Comparison of ENCODE assay signal across 2 cellular contexts in genomic region chr5:36041537-36041845, GRCh38.
TF ChIP-seq lines count a peak whose summit lies in the region.

No MANE protein-coding gene starts in this region.

TF ChIP-seq in SK-N-SH, 30 proteins besides CTCF, POLR2A, EP300 and RAD21 (continued from another document):
- TF ChIP-seq IRF3 (IDR thresholded peaks at IDR 0.05; ENCODE audit: low read depth, low read length): no peak
- TF ChIP-seq TEAD4 (IDR thresholded peaks at IDR 0.05; ENCODE audit: borderline replicate concordance, insufficient read depth): no peak
- no peak for TF ChIP-seq POLR2AphosphoS5 (IDR thresholded peaks at IDR 0.05; ENCODE audit: low read depth, low read length)
- TF ChIP-seq NRF1 (IDR thresholded peaks at IDR 0.05; ENCODE audit: low read depth, low read length): no peak
- TF ChIP-seq USF1 (IDR thresholded peaks at IDR 0.05; ENCODE audit: borderline replicate concordance, low read depth): no peak
- TF ChIP-seq FOSL2 (IDR thresholded peaks at IDR 0.05; ENCODE audit: borderline replicate concordance, low read depth): no peak
- no peak for TF ChIP-seq TAF1 (IDR thresholded peaks at IDR 0.05; ENCODE audit: borderline replicate concordance, low read depth, low read length)
- TF ChIP-seq, protein P1, sequence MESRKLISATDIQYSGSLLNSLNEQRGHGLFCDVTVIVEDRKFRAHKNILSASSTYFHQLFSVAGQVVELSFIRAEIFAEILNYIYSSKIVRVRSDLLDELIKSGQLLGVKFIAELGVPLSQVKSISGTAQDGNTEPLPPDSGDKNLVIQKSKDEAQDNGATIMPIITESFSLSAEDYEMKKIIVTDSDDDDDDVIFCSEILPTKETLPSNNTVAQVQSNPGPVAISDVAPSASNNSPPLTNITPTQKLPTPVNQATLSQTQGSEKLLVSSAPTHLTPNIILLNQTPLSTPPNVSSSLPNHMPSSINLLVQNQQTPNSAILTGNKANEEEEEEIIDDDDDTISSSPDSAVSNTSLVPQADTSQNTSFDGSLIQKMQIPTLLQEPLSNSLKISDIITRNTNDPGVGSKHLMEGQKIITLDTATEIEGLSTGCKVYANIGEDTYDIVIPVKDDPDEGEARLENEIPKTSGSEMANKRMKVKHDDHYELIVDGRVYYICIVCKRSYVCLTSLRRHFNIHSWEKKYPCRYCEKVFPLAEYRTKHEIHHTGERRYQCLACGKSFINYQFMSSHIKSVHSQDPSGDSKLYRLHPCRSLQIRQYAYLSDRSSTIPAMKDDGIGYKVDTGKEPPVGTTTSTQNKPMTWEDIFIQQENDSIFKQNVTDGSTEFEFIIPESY (IDR thresholded peaks at IDR 0.05; ENCODE audit: borderline replicate concordance, low read depth): no peak
- no peak for TF ChIP-seq MEF2A (IDR thresholded peaks at IDR 0.05; ENCODE audit: borderline replicate concordance, low read depth)
- TF ChIP-seq GATA2 (CRISPR knock-in tag; IDR thresholded peaks at IDR 0.05): no peak
- TF ChIP-seq TCF12 (IDR thresholded peaks at IDR 0.05): no peak
- TF ChIP-seq PBX3 (IDR thresholded peaks at IDR 0.05): no peak
- no peak for TF ChIP-seq EZH2phosphoT487 (IDR thresholded peaks at IDR 0.05; ENCODE audit: borderline replicate concordance, low read depth)
- TF ChIP-seq RFX5 (IDR thresholded peaks at IDR 0.05; ENCODE audit: low read length): no peak
- TF ChIP-seq CHD2 (IDR thresholded peaks at IDR 0.05; ENCODE audit: low read length, partially characterized antibody): no peak
- TF ChIP-seq FOXM1 (IDR thresholded peaks at IDR 0.05; ENCODE audit: low read depth): no peak

TF ChIP-seq in SK-N-SH treated with all-trans-retinoic acid at 6 μM for 48 hours, 23 proteins besides CTCF, POLR2A, EP300 and RAD21 (continued from another document):
- TF ChIP-seq, protein P2, sequence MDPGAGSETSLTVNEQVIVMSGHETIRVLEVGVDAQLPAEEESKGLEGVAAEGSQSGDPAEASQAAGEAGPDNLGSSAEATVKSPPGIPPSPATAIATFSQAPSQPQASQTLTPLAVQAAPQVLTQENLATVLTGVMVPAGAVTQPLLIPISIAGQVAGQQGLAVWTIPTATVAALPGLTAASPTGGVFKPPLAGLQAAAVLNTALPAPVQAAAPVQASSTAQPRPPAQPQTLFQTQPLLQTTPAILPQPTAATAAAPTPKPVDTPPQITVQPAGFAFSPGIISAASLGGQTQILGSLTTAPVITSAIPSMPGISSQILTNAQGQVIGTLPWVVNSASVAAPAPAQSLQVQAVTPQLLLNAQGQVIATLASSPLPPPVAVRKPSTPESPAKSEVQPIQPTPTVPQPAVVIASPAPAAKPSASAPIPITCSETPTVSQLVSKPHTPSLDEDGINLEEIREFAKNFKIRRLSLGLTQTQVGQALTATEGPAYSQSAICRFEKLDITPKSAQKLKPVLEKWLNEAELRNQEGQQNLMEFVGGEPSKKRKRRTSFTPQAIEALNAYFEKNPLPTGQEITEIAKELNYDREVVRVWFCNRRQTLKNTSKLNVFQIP (CRISPR knock-in tag; IDR thresholded peaks at IDR 0.05; ENCODE audit: borderline replicate concordance, low read depth): no peak
- TF ChIP-seq PPARA (CRISPR knock-in tag; IDR thresholded peaks at IDR 0.05; ENCODE audit: borderline replicate concordance): no peak
- TF ChIP-seq TOX (CRISPR knock-in tag; IDR thresholded peaks at IDR 0.05; ENCODE audit: borderline replicate concordance): no peak
- TF ChIP-seq ISL1 (CRISPR knock-in tag; IDR thresholded peaks at IDR 0.05): no peak
- TF ChIP-seq SNAI2 (CRISPR knock-in tag; IDR thresholded peaks at IDR 0.05): no peak
- TF ChIP-seq ZFP30 (CRISPR knock-in tag; IDR thresholded peaks at IDR 0.05): no peak
- no peak for TF ChIP-seq ARNTL (CRISPR knock-in tag; IDR thresholded peaks at IDR 0.05; ENCODE audit: borderline replicate concordance, low read depth)
- TF ChIP-seq ZNF8 (CRISPR knock-in tag; IDR thresholded peaks at IDR 0.05): no peak
- no peak for TF ChIP-seq GLIS3 (CRISPR knock-in tag; IDR thresholded peaks at IDR 0.05)
- TF ChIP-seq, protein P3, sequence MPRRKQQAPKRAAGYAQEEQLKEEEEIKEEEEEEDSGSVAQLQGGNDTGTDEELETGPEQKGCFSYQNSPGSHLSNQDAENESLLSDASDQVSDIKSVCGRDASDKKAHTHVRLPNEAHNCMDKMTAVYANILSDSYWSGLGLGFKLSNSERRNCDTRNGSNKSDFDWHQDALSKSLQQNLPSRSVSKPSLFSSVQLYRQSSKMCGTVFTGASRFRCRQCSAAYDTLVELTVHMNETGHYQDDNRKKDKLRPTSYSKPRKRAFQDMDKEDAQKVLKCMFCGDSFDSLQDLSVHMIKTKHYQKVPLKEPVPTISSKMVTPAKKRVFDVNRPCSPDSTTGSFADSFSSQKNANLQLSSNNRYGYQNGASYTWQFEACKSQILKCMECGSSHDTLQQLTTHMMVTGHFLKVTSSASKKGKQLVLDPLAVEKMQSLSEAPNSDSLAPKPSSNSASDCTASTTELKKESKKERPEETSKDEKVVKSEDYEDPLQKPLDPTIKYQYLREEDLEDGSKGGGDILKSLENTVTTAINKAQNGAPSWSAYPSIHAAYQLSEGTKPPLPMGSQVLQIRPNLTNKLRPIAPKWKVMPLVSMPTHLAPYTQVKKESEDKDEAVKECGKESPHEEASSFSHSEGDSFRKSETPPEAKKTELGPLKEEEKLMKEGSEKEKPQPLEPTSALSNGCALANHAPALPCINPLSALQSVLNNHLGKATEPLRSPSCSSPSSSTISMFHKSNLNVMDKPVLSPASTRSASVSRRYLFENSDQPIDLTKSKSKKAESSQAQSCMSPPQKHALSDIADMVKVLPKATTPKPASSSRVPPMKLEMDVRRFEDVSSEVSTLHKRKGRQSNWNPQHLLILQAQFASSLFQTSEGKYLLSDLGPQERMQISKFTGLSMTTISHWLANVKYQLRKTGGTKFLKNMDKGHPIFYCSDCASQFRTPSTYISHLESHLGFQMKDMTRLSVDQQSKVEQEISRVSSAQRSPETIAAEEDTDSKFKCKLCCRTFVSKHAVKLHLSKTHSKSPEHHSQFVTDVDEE (CRISPR knock-in tag; IDR thresholded peaks at IDR 0.05): no peak
- no peak for TF ChIP-seq CSDC2 (CRISPR knock-in tag; IDR thresholded peaks at IDR 0.05)
- no peak for TF ChIP-seq ZC3H10 (CRISPR knock-in tag; IDR thresholded peaks at IDR 0.05)
- no peak for TF ChIP-seq TCF4 (CRISPR knock-in tag; IDR thresholded peaks at IDR 0.05; ENCODE audit: borderline replicate concordance)
- TF ChIP-seq OSR1 (CRISPR knock-in tag; IDR thresholded peaks at IDR 0.05): no peak
- TF ChIP-seq BACH2 (CRISPR knock-in tag; IDR thresholded peaks at IDR 0.05; ENCODE audit: borderline replicate concordance): no peak
- no peak for TF ChIP-seq ZNF70 (CRISPR knock-in tag; IDR thresholded peaks at IDR 0.05)
